ENCODE assay signal across 10 cellular contexts in the genomic region with DNA sequence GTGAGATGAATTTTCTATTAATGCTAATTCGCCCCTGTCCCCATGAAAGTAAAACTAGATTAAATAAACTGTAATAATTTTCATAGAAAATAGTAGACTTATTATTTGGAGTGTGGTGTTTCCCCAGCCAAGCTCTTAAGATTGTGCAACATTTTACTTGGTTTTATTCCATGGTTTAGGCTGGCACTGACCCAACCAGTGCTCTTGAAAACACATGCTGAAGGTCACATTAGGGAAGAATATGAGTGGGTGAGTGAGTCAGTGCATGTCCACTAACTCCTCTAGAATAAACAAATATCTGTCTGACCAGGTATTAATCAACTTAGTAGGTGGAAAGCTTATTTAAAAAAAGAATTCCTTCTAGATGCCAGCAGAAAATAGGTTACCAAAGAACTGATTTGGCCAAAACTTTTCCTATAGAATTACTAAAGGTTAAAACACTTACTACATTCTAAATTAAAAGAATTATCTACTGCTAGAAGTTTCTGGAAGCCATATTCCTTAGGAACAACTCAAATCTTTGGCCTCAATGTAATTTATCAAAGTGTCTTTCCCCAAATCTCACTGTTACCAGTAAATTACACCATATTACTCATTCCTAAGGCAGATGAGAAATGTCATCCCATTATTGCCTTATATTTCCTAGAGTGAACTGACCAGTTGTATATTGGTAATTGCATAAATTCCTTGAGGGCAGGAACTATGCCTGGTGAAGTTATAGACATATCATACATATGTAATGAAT.
DNase-seq lines count a peak whose midpoint lies in the region; ATAC-seq lines count a peak whose summit lies in the region.
"Had no signal": no experiment of that assay in that cellular context is flagged by ENCODE, and none has a peak within 500 bp of the region (broad histone marks: within the 10 kb centered on the region; RNA-seq: fewer than 3 reads in every experiment).

No MANE protein-coding gene starts in this region.

- no peak overlapping the region for H3K27ac Mint-ChIP-seq in stimulated activated naive B cell treated with anti-CD40 and anti-IgM and Interleukin-4, amounts not matched to agents 10 μg/mL and 1 μg/mL and 100 μg/mL, for 72 hours
- H3K27ac Mint-ChIP-seq: CD14-positive monocyte had no signal

- ATAC-seq in stimulated activated naive B cell treated with anti-CD40 and anti-IgM and Interleukin-4, amounts not matched to agents 10 μg/mL and 1 μg/mL and 100 μg/mL, for 72 hours (replicated peaks): no peak

- H3K4me3 Mint-ChIP-seq in stimulated activated naive B cell treated with anti-CD40 and anti-IgM and Interleukin-4, amounts not matched to agents 10 μg/mL and 1 μg/mL and 100 μg/mL, for 72 hours: no peak overlapping the region
- H3K4me3 Mint-ChIP-seq: CD14-positive monocyte had no signal

- no peaks in the 10 kb centered on the region for H3K36me3 Mint-ChIP-seq in stimulated activated naive B cell treated with anti-CD40 and anti-IgM and Interleukin-4, amounts not matched to agents 10 μg/mL and 1 μg/mL and 100 μg/mL, for 72 hours
- H3K36me3 Mint-ChIP-seq: CD14-positive monocyte had no signal

- H3K9me3 Mint-ChIP-seq in stimulated activated naive B cell treated with anti-CD40 and anti-IgM and Interleukin-4, amounts not matched to agents 10 μg/mL and 1 μg/mL and 100 μg/mL, for 72 hours: peaks cover 0 to 1% of the 10 kb centered on the region in 2 donors

- H3K4me1 Mint-ChIP-seq in stimulated activated naive B cell treated with anti-CD40 and anti-IgM and Interleukin-4, amounts not matched to agents 10 μg/mL and 1 μg/mL and 100 μg/mL, for 72 hours: peaks cover 0 to 2% of the 10 kb centered on the region in 2 donors
- H3K4me1 Mint-ChIP-seq: CD14-positive monocyte had no signal

- H3K27me3 Mint-ChIP-seq in stimulated activated naive B cell treated with anti-CD40 and anti-IgM and Interleukin-4, amounts not matched to agents 10 μg/mL and 1 μg/mL and 100 μg/mL, for 72 hours: peaks cover 4 to 5% of the 10 kb centered on the region in 2 donors

- DNase-seq in A172 (ENCODE audit: low spot score) (peak; percentile 96), LHCN-M2 (ENCODE audit: low read depth) (peak; percentile 97), dermis blood vessel endothelial cell (peak; percentile 89), medulla oblongata (ENCODE audit: extremely low spot score) (peak; percentile 31), NCI-H146 treated with DMSO at 0.1 percent for 48 hours (lab: John Stamatoyannopoulos, UW; ENCODE audit: unreplicated experiment) (no peak), DMS79 treated with DMSO at 0.1 percent for 48 hours (lab: John Stamatoyannopoulos, UW) (no peak), T-helper 9 cell (no peak)
- DNase-seq in stimulated activated naive B cell treated with anti-CD40 and anti-IgM and Interleukin-4, amounts not matched to agents 10 μg/mL and 1 μg/mL and 100 μg/mL, for 72 hours: no peak
- DNase-seq: KBM-7 had no signal

Comparison
In these comparisons a context has a peak if more than half of its experiments do, and no peak if none do; other contexts are left out.
1. DNase-seq: peak in A172 (single experiment), LHCN-M2 (single experiment), dermis blood vessel endothelial cell (single experiment) and medulla oblongata (single experiment); none in NCI-H146 treated with DMSO at 0.1 percent for 48 hours (single experiment), DMS79 treated with DMSO at 0.1 percent for 48 hours (single experiment), stimulated activated naive B cell treated with anti-CD40 and anti-IgM and Interleukin-4, amounts not matched to agents 10 μg/mL and 1 μg/mL and 100 μg/mL, for 72 hours (single experiment) and T-helper 9 cell (single experiment).